ENCODE assay signal across 9 cellular contexts in genomic region chr5:83472213-83472507, GRCh38. TPM values are rescaled to one million over a fixed set of nuclear protein-coding genes. Genes with fewer than 3 reads are reported as not detected.
DNase-seq lines count a peak whose midpoint lies in the region; ATAC-seq and TF ChIP-seq lines count a peak whose summit lies in the region.
"Had no signal": no experiment of that assay in that cellular context is flagged by ENCODE, and none has a peak within 500 bp of the region (broad histone marks: within the 10 kb centered on the region; RNA-seq: fewer than 3 reads in every experiment).

No MANE protein-coding gene starts in this region.

- DNase-seq in NCI-H1694 treated with DMSO at 0.1 percent for 48 hours (lab: John Stamatoyannopoulos, UW) (peak; percentile 17), NCI-H1694 (lab: John Stamatoyannopoulos, UW) (no peak), thyroid gland (no peak), left lobe of liver (ENCODE audit: low spot score) (no peak)
- no peak for DNase-seq in activated CD4-positive, alpha-beta memory T cell treated with anti-CD3 and anti-CD28 coated beads, Interleukin-2, amount 10 ng/mL, durations not matched to agents 7 days and 5 days
- DNase-seq in stimulated activated naive CD8-positive, alpha-beta T cell treated with anti-CD3 and anti-CD28 coated beads, Interleukin-15, amount 100 ng/mL, for 72 hours: no peak
- no peak for DNase-seq in stimulated activated CD4-positive, alpha-beta T cell treated with anti-CD3 and anti-CD28 coated beads, Interleukin-15, amount 100 ng/mL, for 24 hours

- no peak for TF ChIP-seq CTCF in thyroid gland (IDR thresholded peaks at IDR 0.05)

- no peak for TF ChIP-seq POLR2A in thyroid gland (IDR thresholded peaks at IDR 0.05)

- no peak for ATAC-seq in stimulated activated naive CD8-positive, alpha-beta T cell treated with anti-CD3 and anti-CD28 coated beads, Interleukin-15, amount 100 ng/mL, for 72 hours
- ATAC-seq in left lobe of liver: no peak

- no peak overlapping the region for H3K27ac ChIP-seq in thyroid gland
- H3K27ac ChIP-seq: BLaER1 had no signal

- no peaks in the 10 kb centered on the region for H3K9me3 ChIP-seq in thyroid gland

- WGBS in thyroid gland, 2 donors: 5 to 9% methylated on average over 5 of the region's 5 CpGs

- CTCF ChIA-PET in activated CD4-positive, alpha-beta memory T cell treated with anti-CD3 and anti-CD28 coated beads, Interleukin-2, amount 10 ng/mL, durations not matched to agents 7 days and 5 days (lab: Charles Lee): no interaction called here

- no peaks in the 10 kb centered on the region for H3K9me3 Mint-ChIP-seq in activated CD4-positive, alpha-beta memory T cell treated with anti-CD3 and anti-CD28 coated beads, Interleukin-2, amount 10 ng/mL, durations not matched to agents 7 days and 5 days
- no peaks in the 10 kb centered on the region for H3K9me3 Mint-ChIP-seq in stimulated activated naive CD8-positive, alpha-beta T cell treated with anti-CD3 and anti-CD28 coated beads, Interleukin-15, amount 100 ng/mL, for 72 hours

- H3K4me1 ChIP-seq in thyroid gland: peaks cover 10 to 40% of the 10 kb centered on the region in 2 donors
- H3K4me1 ChIP-seq: BLaER1 had no signal

- H3K27ac Mint-ChIP-seq in activated CD4-positive, alpha-beta memory T cell treated with anti-CD3 and anti-CD28 coated beads, Interleukin-2, amount 10 ng/mL, durations not matched to agents 7 days and 5 days: no peak overlapping the region
- H3K27ac Mint-ChIP-seq in stimulated activated naive CD8-positive, alpha-beta T cell treated with anti-CD3 and anti-CD28 coated beads, Interleukin-15, amount 100 ng/mL, for 72 hours: no peak overlapping the region

- H3K4me3 ChIP-seq in iPS-11a (ENCODE audit: low read depth, low read length) (peak overlapping the region; percentile 92), thyroid gland (replicated peaks in 1 of 3) (peak overlapping the region in 1 of 3 donors; percentile 29)
- H3K4me3 ChIP-seq: BLaER1 had no signal

- peaks cover 37% of the 10 kb centered on the region for H3K4me1 Mint-ChIP-seq in activated CD4-positive, alpha-beta memory T cell treated with anti-CD3 and anti-CD28 coated beads, Interleukin-2, amount 10 ng/mL, durations not matched to agents 7 days and 5 days
- H3K4me1 Mint-ChIP-seq in stimulated activated naive CD8-positive, alpha-beta T cell treated with anti-CD3 and anti-CD28 coated beads, Interleukin-15, amount 100 ng/mL, for 72 hours: peaks cover 39% of the 10 kb centered on the region

- intact Hi-C loops in thyroid gland (cut with DNase I): no loop called here

- peaks cover 87% of the 10 kb centered on the region for H3K27me3 Mint-ChIP-seq in activated CD4-positive, alpha-beta memory T cell treated with anti-CD3 and anti-CD28 coated beads, Interleukin-2, amount 10 ng/mL, durations not matched to agents 7 days and 5 days
- peaks cover 95% of the 10 kb centered on the region for H3K27me3 Mint-ChIP-seq in stimulated activated naive CD8-positive, alpha-beta T cell treated with anti-CD3 and anti-CD28 coated beads, Interleukin-15, amount 100 ng/mL, for 72 hours

- POLR2A ChIA-PET in activated CD4-positive, alpha-beta memory T cell treated with anti-CD3 and anti-CD28 coated beads, Interleukin-2, amount 10 ng/mL, durations not matched to agents 7 days and 5 days (lab: Charles Lee): no interaction called here

- peak overlapping the region; percentile 49 for H3K4me3 Mint-ChIP-seq in activated CD4-positive, alpha-beta memory T cell treated with anti-CD3 and anti-CD28 coated beads, Interleukin-2, amount 10 ng/mL, durations not matched to agents 7 days and 5 days
- H3K4me3 Mint-ChIP-seq in stimulated activated naive CD8-positive, alpha-beta T cell treated with anti-CD3 and anti-CD28 coated beads, Interleukin-15, amount 100 ng/mL, for 72 hours: peak overlapping the region; percentile 88 to 89

- no peaks in the 10 kb centered on the region for H3K36me3 ChIP-seq in thyroid gland
- H3K36me3 ChIP-seq: BLaER1 had no signal

- H3K36me3 Mint-ChIP-seq in activated CD4-positive, alpha-beta memory T cell treated with anti-CD3 and anti-CD28 coated beads, Interleukin-2, amount 10 ng/mL, durations not matched to agents 7 days and 5 days (ENCODE audit: low read depth): no peaks in the 10 kb centered on the region

- peaks cover 31% of the 10 kb centered on the region for H3K27me3 ChIP-seq in thyroid gland

RNA-seq across cellular contexts. Expression of gene VCAN, which starts 0.6 kb away (rescaled TPM):
- under 1 TPM; 0.08 to 0.20 TPM for total RNA-seq in activated CD4-positive, alpha-beta memory T cell treated with anti-CD3 and anti-CD28 coated beads, Interleukin-2, amount 10 ng/mL, durations not matched to agents 7 days and 5 days
- 10 to 100 TPM in 3 of 4 donors, 1 to 10 TPM in 1; 9.7 to 50.1 (median 33.1) TPM for total RNA-seq in thyroid gland
- total RNA-seq in left lobe of liver: 2.3 TPM
